16 cellular contexts compared by ENCODE assay signal in the genomic region with DNA sequence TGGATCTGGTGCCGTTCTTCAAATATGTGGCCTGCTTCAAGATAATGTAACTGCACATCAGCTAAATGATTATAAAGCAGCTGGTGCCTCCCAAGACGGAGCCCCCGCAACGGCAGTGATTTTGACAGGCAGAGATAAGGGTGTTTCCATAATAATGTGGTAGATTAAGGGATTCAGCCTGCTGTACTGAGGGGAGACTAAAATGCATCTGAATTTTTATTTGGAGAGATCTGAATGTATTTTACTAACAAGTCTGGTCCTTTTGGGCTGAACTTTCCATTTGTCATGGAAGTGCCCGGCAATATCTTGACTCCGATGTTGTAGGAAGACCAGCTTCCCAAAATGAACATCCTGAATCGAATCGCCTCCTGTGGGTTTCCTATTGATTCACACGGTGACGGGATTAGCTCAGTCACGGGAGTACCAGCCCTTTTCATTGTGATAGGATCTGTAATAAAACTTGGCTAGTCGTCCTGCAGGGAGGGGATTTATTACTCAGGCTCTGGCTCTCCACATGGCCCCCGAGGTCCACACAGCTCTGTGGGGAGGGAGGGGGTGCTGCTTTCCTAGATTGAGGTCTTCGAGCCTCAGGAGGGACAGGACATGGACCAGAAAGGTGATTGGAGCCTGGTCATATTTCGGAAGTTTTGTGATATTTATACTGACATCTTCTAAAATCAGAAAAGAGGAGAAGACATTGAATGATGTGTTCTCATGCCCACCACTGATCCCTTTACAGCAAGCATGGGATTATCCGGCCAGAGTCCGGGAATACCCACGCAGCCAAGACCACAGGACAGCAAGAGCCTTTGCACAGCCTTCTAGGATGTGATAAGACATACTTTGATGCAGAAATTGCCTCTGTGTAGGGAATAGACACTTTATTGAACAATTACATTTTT.
"Had no signal": no experiment of that assay in that cellular context is flagged by ENCODE, and none has a peak within 500 bp of the region (broad histone marks: within the 10 kb centered on the region; RNA-seq: fewer than 3 reads in every experiment).

No MANE protein-coding gene starts in this region.

- H3K4me3 ChIP-seq: mucosa of descending colon, thyroid gland had no signal

- DNase-seq: activated CD4-positive, alpha-beta memory T cell treated with anti-CD3 and anti-CD28 coated beads, Interleukin-2, amount 10 ng/mL, durations not matched to agents 7 days and 5 days; activated CD4-positive, alpha-beta T cell treated with anti-CD3 and anti-CD28 coated beads for 1 hour; activated T-cell treated with anti-CD3 and anti-CD28 coated beads, Interleukin-2, amount 50 U/mL, for 72 hours; effector memory CD8-positive, alpha-beta T cell; left cardiac atrium; mammary epithelial cell; mucosa of descending colon; naive thymus-derived CD8-positive, alpha-beta T cell; occipital lobe; stimulated activated CD4-positive, alpha-beta T cell treated with anti-CD3 and anti-CD28 coated beads, Interleukin-12 subunit alpha, Interleukin-12 subunit beta, amount 100 ng/mL, for 4 hours; stimulated activated CD8-positive, alpha-beta memory T cell treated with anti-CD3 and anti-CD28 coated beads, Interleukin-4, amount 100 ng/mL, for 48 hours; T-cell; T1000; thyroid gland had no signal

- H3K36me3 Mint-ChIP-seq: T-cell had no signal

- H3K27me3 ChIP-seq: thyroid gland had no signal

- H3K9me3 ChIP-seq: mucosa of descending colon, thyroid gland had no signal

- FAIRE-seq: astrocyte had no signal

- H3K27ac Mint-ChIP-seq: activated CD4-positive, alpha-beta memory T cell treated with anti-CD3 and anti-CD28 coated beads, Interleukin-2, amount 10 ng/mL, durations not matched to agents 7 days and 5 days; activated T-cell treated with anti-CD3 and anti-CD28 coated beads, Interleukin-2, amount 50 U/mL, for 72 hours; effector memory CD8-positive, alpha-beta T cell; stimulated activated naive CD8-positive, alpha-beta T cell treated with anti-CD3 and anti-CD28 coated beads, Interleukin-15, Interleukin-2, amounts not matched to agents 100 ng/mL and 50 ng/mL, for 24 hours; T-cell had no signal

- H3K27ac ChIP-seq: thyroid gland had no signal

- H3K36me3 ChIP-seq: thyroid gland had no signal

- H3K4me3 Mint-ChIP-seq: activated CD4-positive, alpha-beta memory T cell treated with anti-CD3 and anti-CD28 coated beads, Interleukin-2, amount 10 ng/mL, durations not matched to agents 7 days and 5 days; activated T-cell treated with anti-CD3 and anti-CD28 coated beads, Interleukin-2, amount 50 U/mL, for 72 hours; stimulated activated naive CD8-positive, alpha-beta T cell treated with anti-CD3 and anti-CD28 coated beads, Interleukin-15, Interleukin-2, amounts not matched to agents 100 ng/mL and 50 ng/mL, for 24 hours had no signal

- ATAC-seq: activated T-cell treated with anti-CD3 and anti-CD28 coated beads, Interleukin-2, amount 50 U/mL, for 72 hours; effector memory CD8-positive, alpha-beta T cell; mucosa of descending colon; naive thymus-derived CD8-positive, alpha-beta T cell; T-cell had no signal

- H3K9me3 Mint-ChIP-seq: activated CD4-positive, alpha-beta memory T cell treated with anti-CD3 and anti-CD28 coated beads, Interleukin-2, amount 10 ng/mL, durations not matched to agents 7 days and 5 days; activated T-cell treated with anti-CD3 and anti-CD28 coated beads, Interleukin-2, amount 50 U/mL, for 72 hours; effector memory CD8-positive, alpha-beta T cell; stimulated activated naive CD8-positive, alpha-beta T cell treated with anti-CD3 and anti-CD28 coated beads, Interleukin-15, Interleukin-2, amounts not matched to agents 100 ng/mL and 50 ng/mL, for 24 hours; T-cell had no signal
